In genomic region chr10:1195828-1196227, GRCh38 we compare ENCODE assay signal across 18 cellular contexts.
DNase-seq lines count a peak whose midpoint lies in the region; ATAC-seq and TF ChIP-seq lines count a peak whose summit lies in the region.
"Had no signal": no experiment of that assay in that cellular context is flagged by ENCODE, and none has a peak within 500 bp of the region (broad histone marks: within the 10 kb centered on the region; RNA-seq: fewer than 3 reads in every experiment).

No MANE protein-coding gene starts in this region.

- H3K4me1 ChIP-seq in HUES6 (ENCODE audit: control insufficient read depth, insufficient read depth, low read length): peaks cover 18% of the 10 kb centered on the region
- H3K4me1 ChIP-seq in suprapubic skin: no peaks in the 10 kb centered on the region
- H3K4me1 ChIP-seq: BE2C had no signal

- H3K9me3 ChIP-seq in HUES6 (ENCODE audit: control insufficient read depth, insufficient read depth, low read depth, low read length) (no peaks in the 10 kb centered on the region), suprapubic skin (no peaks in the 10 kb centered on the region)
- H3K9me3 ChIP-seq: BE2C had no signal

- H3K9ac ChIP-seq in HUES6 (ENCODE audit: low read length): no peak overlapping the region

- no peak overlapping the region for H3K27ac ChIP-seq in HUES6 (ENCODE audit: low read depth, low read length)
- peak overlapping the region; percentile 51 for H3K27ac ChIP-seq in cingulate gyrus (ENCODE audit: low read depth, low read length)
- H3K27ac ChIP-seq in layer of hippocampus (ENCODE audit: low read depth, low read length): peak overlapping the region; percentile 62
- no peak overlapping the region for H3K27ac ChIP-seq in suprapubic skin
- H3K27ac ChIP-seq: PC-9 had no signal

- H3K36me3 ChIP-seq in HUES6 (ENCODE audit: control insufficient read depth, insufficient read depth, low read length) (no peaks in the 10 kb centered on the region), suprapubic skin (no peaks in the 10 kb centered on the region)
- H3K36me3 ChIP-seq: BE2C had no signal

- WGBS in suprapubic skin: 61% methylated on average over 9 of the region's 9 CpGs

- TF ChIP-seq POLR2A in suprapubic skin (IDR thresholded peaks at IDR 0.05): no peak

- no peak for ATAC-seq in GM21367 (IDR thresholded peaks at IDR 0.05; ENCODE audit: unreplicated experiment)

- no peak for TF ChIP-seq CTCF in suprapubic skin (IDR thresholded peaks at IDR 0.05)

- DNase-seq in suprapubic skin (ENCODE audit: low spot score in 2 of 2): peak; percentile 32 to 52
- no peak for DNase-seq in anterior cingulate cortex (lab: John Stamatoyannopoulos, UW)
- no peak for DNase-seq in SKM-1 (lab: John Stamatoyannopoulos, UW; ENCODE audit: unreplicated experiment)
- DNase-seq: BE2C; CD4-positive, alpha-beta memory T cell; DND-41; GF-D8; GOT3; Karpas-422; MM.1S; NCI-H1105; NCI-H187; NCI-H446; PC-9 had no signal

- H3K4me3 ChIP-seq in HUES6 (ENCODE audit: low read depth, low read length): peak overlapping the region; percentile 45
- H3K4me3 ChIP-seq in suprapubic skin: no peak overlapping the region
- H3K4me3 ChIP-seq: PC-9 had no signal

- no peak for TF ChIP-seq EP300 in suprapubic skin (IDR thresholded peaks at IDR 0.05)

- H3K27me3 ChIP-seq in HUES6 (ENCODE audit: control insufficient read depth, insufficient read depth, low read length): no peaks in the 10 kb centered on the region
- no peaks in the 10 kb centered on the region for H3K27me3 ChIP-seq in layer of hippocampus (ENCODE audit: control insufficient read depth, insufficient read depth, low read length)
- H3K27me3 ChIP-seq in suprapubic skin: peaks cover 12% of the 10 kb centered on the region
- H3K27me3 ChIP-seq: BE2C had no signal

Comparison
In these comparisons a context has a peak if more than half of its experiments do, and no peak if none do; other contexts are left out.
1. H3K27ac ChIP-seq: peak in cingulate gyrus (single experiment) and layer of hippocampus (single experiment); none in HUES6 (single experiment) and suprapubic skin (single experiment).
2. DNase-seq: peak in suprapubic skin (2 of 2); none in anterior cingulate cortex (0 of 58) and SKM-1 (single experiment).